ENCODE assay signal across 8 cellular contexts in the genomic region with DNA sequence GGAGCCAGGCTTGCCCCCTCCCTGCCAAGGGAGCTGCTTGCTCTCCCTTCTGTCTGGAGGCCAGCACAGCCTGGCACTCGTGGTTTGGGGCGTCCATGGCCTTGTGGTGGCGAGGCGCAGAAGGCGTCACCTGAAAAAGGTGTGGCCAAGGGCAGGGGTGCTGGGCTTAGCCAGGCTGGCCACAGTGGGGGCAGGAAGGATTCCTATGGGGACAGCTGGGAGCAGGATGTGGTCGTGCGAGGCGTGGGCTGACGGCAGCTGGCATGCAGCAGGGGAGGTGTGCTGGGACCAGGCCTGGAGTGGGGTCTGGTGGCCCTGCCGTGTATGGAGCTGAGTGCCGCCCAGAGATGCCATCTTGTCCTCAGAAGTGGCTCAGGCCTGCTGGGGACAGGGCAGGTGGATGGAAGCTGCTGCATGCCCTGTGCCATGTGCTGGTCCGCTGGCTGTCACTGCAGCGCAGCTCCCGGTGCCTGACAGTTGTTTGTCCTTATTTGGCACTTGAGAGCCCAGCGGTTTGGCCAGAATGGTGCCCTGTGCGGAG. TPM values are rescaled to one million over a fixed set of nuclear protein-coding genes. Genes with fewer than 3 reads are reported as not detected.
A peak's percentile ranks its signal among the peaks of the same experiment; 100 is the strongest.
DNase-seq lines count a peak whose midpoint lies in the region; ATAC-seq and TF ChIP-seq lines count a peak whose summit lies in the region.
"Had no signal": no experiment of that assay in that cellular context is flagged by ENCODE, and none has a peak within 500 bp of the region (broad histone marks: within the 10 kb centered on the region; RNA-seq: fewer than 3 reads in every experiment).

No MANE protein-coding gene starts in this region.

- H3K9me3 ChIP-seq in DND-41 (ENCODE audit: insufficient read depth, low read length, severe bottlenecking) (no peaks in the 10 kb centered on the region), sigmoid colon (no peaks in the 10 kb centered on the region)

- no peak overlapping the region for H3K4me3 ChIP-seq in DND-41 (ENCODE audit: low read depth in 1 of 2, low read length in 2 of 2)
- no peak overlapping the region for H3K4me3 ChIP-seq in coronary artery
- no peak overlapping the region for H3K4me3 ChIP-seq in sigmoid colon

- peaks cover 60% of the 10 kb centered on the region for H3K79me2 ChIP-seq in DND-41 (ENCODE audit: insufficient read depth, low read length)

- H3K4me1 ChIP-seq in DND-41 (ENCODE audit: insufficient read depth, low read length) = peaks cover 23% of the 10 kb centered on the region
- peaks cover 0 to 84% (median 49%) of the 10 kb centered on the region in 4 donors for H3K4me1 ChIP-seq in sigmoid colon

- no peak for TF ChIP-seq EP300 in sigmoid colon (IDR thresholded peaks at IDR 0.05)

- intact Hi-C loops in sigmoid colon (cut with DNase I) = no loop called here

- WGBS in sigmoid colon, 2 donors = 64 to 75% methylated on average over 16 of the region's 16 CpGs

- no peak overlapping the region for H3K9ac ChIP-seq in DND-41 (ENCODE audit: low read depth, low read length)

- TF ChIP-seq CTCF in DND-41 (IDR thresholded peaks at IDR 0.05; ENCODE audit: borderline replicate concordance, extremely low read depth, low read length, poor library complexity, severe bottlenecking) (no peak), coronary artery (IDR thresholded peaks at IDR 0.05) (no peak), sigmoid colon (IDR thresholded peaks at IDR 0.05) (no peak)

- H3K36me3 ChIP-seq in DND-41 (ENCODE audit: insufficient read depth, low read length) (peaks cover 18% of the 10 kb centered on the region), sigmoid colon (no peaks in the 10 kb centered on the region)

- H3K4me2 ChIP-seq in DND-41 (ENCODE audit: insufficient read depth, low read length) = no peak overlapping the region

- no peak for TF ChIP-seq POLR2A in sigmoid colon (IDR thresholded peaks at IDR 0.05)

- peak overlapping the region; percentile 54; the same call in 1 of the 2 replicates for H3K27ac ChIP-seq in DND-41 (ENCODE audit: low read length)
- peak overlapping the region; percentile 61 to 70 for H3K27ac ChIP-seq in coronary artery
- peak overlapping the region; percentile 61 to 76 (median 64) for H3K27ac ChIP-seq in sigmoid colon

- ATAC-seq in DND-41 (ENCODE audit: insufficient read depth, low read depth) = peak; percentile 40

- H3K27me3 ChIP-seq in DND-41 (ENCODE audit: insufficient read depth, low read length, poor library complexity) (no peaks in the 10 kb centered on the region), sigmoid colon (no peaks in the 10 kb centered on the region)

- H4K20me1 ChIP-seq in DND-41 (ENCODE audit: insufficient read depth, low read length) = peaks cover 65% of the 10 kb centered on the region

- DNase-seq in DND-41 (peak; percentile 59), M059J (ENCODE audit: low read depth) (peak; percentile 36), coronary artery (ENCODE audit: low spot score) (no peak), sigmoid colon (no peak), NCI-H187 treated with DMSO at 0.1 percent for 48 hours (lab: John Stamatoyannopoulos, UW) (no peak), SW 1271 (lab: John Stamatoyannopoulos, UW) (no peak), foreskin melanocyte (no peak)
- DNase-seq: NCI-H446 had no signal

- H2AFZ ChIP-seq in DND-41 (ENCODE audit: low read depth, low read length) = no peak overlapping the region

RNA-seq across cellular contexts. Expression of gene SH2B3, which starts 30.0 kb away (rescaled TPM):
- 31.5 and 48.6 TPM in 2 replicates for total RNA-seq in M059J (2014; rRNA removed; shearing (Covaris generic))
- 10 to 100 TPM; 13.2 to 32.5 (median 14.9) TPM for total RNA-seq in sigmoid colon
- polyA plus RNA-seq in sigmoid colon = 10 to 100 TPM; 10.4 to 14.1 (median 12.0) TPM

Comparison
In these comparisons a context has a peak if more than half of its experiments do, and no peak if none do; other contexts are left out.
1. DNase-seq: peak in DND-41 (single experiment) and M059J (single experiment); none in coronary artery (single experiment), sigmoid colon (single experiment), NCI-H187 treated with DMSO at 0.1 percent for 48 hours (single experiment), SW 1271 (0 of 2) and foreskin melanocyte (single experiment).
2. Peak in every context shown above with its lines, with median percentiles within 50 percentile points of each other: H3K27ac ChIP-seq.